In genomic region chr2:130342533-130343275, GRCh38 we compare ENCODE assay signal across 7 cellular contexts. TPM values are rescaled to one million over a fixed set of nuclear protein-coding genes. Genes with fewer than 3 reads are reported as not detected.
DNase-seq lines count a peak whose midpoint lies in the region; ATAC-seq and TF ChIP-seq lines count a peak whose summit lies in the region.

Gene IMP4 (plus strand): TSS chr2:130342897. CDS start chr2:130342933, 36 bp downstream.

- H3K9me3 ChIP-seq in hepatocyte (ENCODE audit: low read depth), result no peaks in the 10 kb centered on the region

- no peaks in the 10 kb centered on the region for H3K9me2 ChIP-seq in hepatocyte (replicated peaks; ENCODE audit: insufficient read depth)

- peaks cover 20% of the 10 kb centered on the region for H3K79me2 ChIP-seq in hepatocyte

- peak within 1 kb of the TSS; percentile 85 for H3K4me3 ChIP-seq in astrocyte of the cerebellum (ENCODE audit: low read depth, low read length)
- peak within 1 kb of the TSS; percentile 60 for H3K4me3 ChIP-seq in hepatocyte

- H3K4me2 ChIP-seq in hepatocyte, result peak within 1 kb of the TSS; percentile 92

- in situ Hi-C loops in astrocyte of the cerebellum (cut with HindIII; ENCODE audit: low sequenced_read_pairs), result no loop called here

- TF ChIP-seq CTCF in astrocyte of the cerebellum (IDR thresholded peaks at IDR 0.05; ENCODE audit: low read depth, low read length, missing control alignments), result peak; percentile 49
- peak; percentile 51 for TF ChIP-seq CTCF in hepatocyte (IDR thresholded peaks at IDR 0.05; ENCODE audit: poor library complexity)

- peak; percentile 79 for ATAC-seq in GM18499 (IDR thresholded peaks at IDR 0.05; ENCODE audit: insufficient read depth, unreplicated experiment)
- peak; percentile 86 for ATAC-seq in HG02970 (IDR thresholded peaks at IDR 0.05; ENCODE audit: low FRiP score, unreplicated experiment)

- DNase-seq in NCI-H1930 (lab: John Stamatoyannopoulos, UW) (peak; percentile 97 to 98), T-helper 22 cell (ENCODE audit: low read depth) (peak; percentile 96), astrocyte of the cerebellum (ENCODE audit: low read depth) (peak; percentile 99), hepatocyte (ENCODE audit: low spot score) (peak; percentile 99), retina (peak; percentile 97)

- peaks cover 11% of the 10 kb centered on the region for H3K4me1 ChIP-seq in hepatocyte (ENCODE audit: insufficient read depth)

- H2AFZ ChIP-seq in hepatocyte, result peak within 1 kb of the TSS; percentile 73

- H3K36me3 ChIP-seq in hepatocyte (replicated peaks; ENCODE audit: insufficient read depth, low read depth), result peaks cover 4% of the 10 kb centered on the region

- peak within 1 kb of the TSS; percentile 90 for H3K27ac ChIP-seq in hepatocyte

- WGBS in hepatocyte (ENCODE audit: low lambda C conversion rate, missing lambda C conversion rate), result under 1% methylated on average over 56 of the region's 60 CpGs

- H4K20me1 ChIP-seq in hepatocyte (ENCODE audit: insufficient read depth, poor library complexity, severe bottlenecking), result no peaks in the 10 kb centered on the region

- H3K27me3 ChIP-seq in hepatocyte, result no peaks in the 10 kb centered on the region

RNA-seq across cellular contexts. Expression of gene IMP4, which starts in this region (rescaled TPM):
- total RNA-seq in hepatocyte, result 49.1 and 52.4 TPM in 2 replicates
- 56.4 and 80.9 TPM in 2 replicates for polyA plus RNA-seq in hepatocyte

Comparison
In these comparisons a context has a peak if more than half of its experiments do, and no peak if none do; other contexts are left out.
1. Peak in every context shown above with its lines: DNase-seq, ATAC-seq, H3K4me3 ChIP-seq and H3K27ac ChIP-seq.